2 cellular contexts compared by ENCODE assay signal in the genomic region with DNA sequence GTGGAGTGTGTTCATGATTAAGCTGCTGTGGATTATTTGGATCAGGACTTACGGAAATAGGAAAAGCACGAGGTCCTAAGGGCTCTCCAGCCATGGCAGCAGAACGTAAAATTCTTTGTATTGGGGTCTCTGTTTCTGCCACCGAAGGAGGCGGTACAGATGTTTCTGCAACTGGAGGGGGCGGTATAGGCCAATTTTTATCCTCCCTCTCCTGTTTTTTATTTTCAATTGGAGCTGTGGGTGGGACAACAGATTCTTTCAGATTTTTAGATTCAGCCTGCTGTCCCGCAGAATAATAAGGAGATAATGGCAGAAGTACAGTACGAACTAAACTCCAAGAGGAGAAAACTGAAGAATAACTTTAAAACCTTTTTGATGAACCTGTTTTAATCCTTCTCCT. TPM values are rescaled to one million over a fixed set of nuclear protein-coding genes. Genes with fewer than 3 reads are reported as not detected.
"Had no signal": no experiment of that assay in that cellular context is flagged by ENCODE, and none has a peak within 500 bp of the region (broad histone marks: within the 10 kb centered on the region; RNA-seq: fewer than 3 reads in every experiment).

No MANE protein-coding gene starts in this region.

RNA-seq across cellular contexts. Expression of gene XCR1, which starts 26.0 kb away (rescaled TPM):
- total RNA-seq: HT-29, IMR-90 had no signal
- polyA plus RNA-seq: IMR-90 had no signal
